ENCODE assay signal across 21 cellular contexts in genomic region chr16:2210009-2210332, GRCh38. TPM values are rescaled to one million over a fixed set of nuclear protein-coding genes. Genes with fewer than 3 reads are reported as not detected.
"Had no signal": no experiment of that assay in that cellular context is flagged by ENCODE, and none has a peak within 500 bp of the region (broad histone marks: within the 10 kb centered on the region; RNA-seq: fewer than 3 reads in every experiment).

No MANE protein-coding gene starts in this region.

- FAIRE-seq: endothelial cell of umbilical vein, islet of Langerhans, urothelium cell line had no signal

- H3K4me3 Mint-ChIP-seq: endodermal cell; naive thymus-derived CD4-positive, alpha-beta T cell; type B pancreatic cell had no signal

- DNase-seq: effector CD4-positive, alpha-beta T cell; endodermal cell; foreskin keratinocyte; heart right ventricle; hypothalamus; mammary epithelial cell; naive thymus-derived CD4-positive, alpha-beta T cell; nephron progenitor cell; sigmoid colon; stimulated activated naive CD4-positive, alpha-beta T cell treated with Interleukin-2 at 50 U/mL for 16 hours had no signal

- H3K9me3 ChIP-seq: heart right ventricle, neutrophil, right atrium auricular region, sigmoid colon had no signal

- H3K27me3 Mint-ChIP-seq: naive thymus-derived CD4-positive, alpha-beta T cell; type B pancreatic cell had no signal

- H3K9me3 Mint-ChIP-seq: endodermal cell, nephron progenitor cell, type B pancreatic cell had no signal

- H3K27ac ChIP-seq: coronary artery, foreskin keratinocyte, neutrophil, right atrium auricular region, sigmoid colon, skin epidermis had no signal

- H3K4me3 ChIP-seq: coronary artery, heart right ventricle, right atrium auricular region, sigmoid colon, skin epidermis had no signal

- H3K27me3 ChIP-seq: foreskin keratinocyte, heart right ventricle, neutrophil, right atrium auricular region, sigmoid colon had no signal

- H3K4me1 ChIP-seq: foreskin keratinocyte had no signal

- H3K27ac Mint-ChIP-seq: endodermal cell; naive thymus-derived CD4-positive, alpha-beta T cell; type B pancreatic cell had no signal

- ATAC-seq: foreskin keratinocyte; heart right ventricle; left lobe of liver; naive thymus-derived CD4-positive, alpha-beta T cell had no signal

RNA-seq across cellular contexts. Expression of gene CASKIN1, which starts 13.6 kb away (rescaled TPM):
- total RNA-seq: mononuclear cell, osteoblast had no signal
- polyA plus RNA-seq: naive thymus-derived CD4-positive, alpha-beta T cell had no signal
